In genomic region chr3:114420072-114420471, GRCh38 we compare ENCODE assay signal across 27 cellular contexts.
DNase-seq lines count a peak whose midpoint lies in the region; ATAC-seq and TF ChIP-seq lines count a peak whose summit lies in the region.
"Had no signal": no experiment of that assay in that cellular context is flagged by ENCODE, and none has a peak within 500 bp of the region (broad histone marks: within the 10 kb centered on the region; RNA-seq: fewer than 3 reads in every experiment).

No MANE protein-coding gene starts in this region.

- 77 to 79% methylated on average over 3 of the region's 3 CpGs for WGBS in sigmoid colon, 2 donors

- no peak overlapping the region for H3K4me3 Mint-ChIP-seq in GM23338
- H3K4me3 Mint-ChIP-seq: activated CD4-positive, alpha-beta memory T cell treated with anti-CD3 and anti-CD28 coated beads, Interleukin-2, amount 10 ng/mL, durations not matched to agents 7 days and 5 days; H9; nephron progenitor cell; stimulated activated effector memory CD8-positive, alpha-beta T cell treated with anti-CD3 and anti-CD28 coated beads, Interleukin-12 subunit alpha, Interleukin-12 subunit beta, amount 100 ng/mL, for 72 hours; T-helper 1 cell treated with Interleukin-12 subunit alpha and Interleukin-12 subunit beta and Interleukin-4 antibody, amounts not matched to agents 30 μg/mL and 1 μg/mL, for 36 hours had no signal

- H3K27ac ChIP-seq in GM23338 (ENCODE audit: low read depth): no peak overlapping the region
- H3K27ac ChIP-seq in sigmoid colon: peak overlapping the region in 2 of 4 donors; percentile 70
- H3K27ac ChIP-seq in WERI-Rb-1: no peak overlapping the region
- H3K27ac ChIP-seq: C4-2B, hepatocyte, SJSA1 had no signal

- no peak for TF ChIP-seq EP300 in sigmoid colon (IDR thresholded peaks at IDR 0.05)

- no peaks in the 10 kb centered on the region for H3K9me3 Mint-ChIP-seq in GM23338
- H3K9me3 Mint-ChIP-seq: activated CD4-positive, alpha-beta memory T cell treated with anti-CD3 and anti-CD28 coated beads, Interleukin-2, amount 10 ng/mL, durations not matched to agents 7 days and 5 days; H9; nephron progenitor cell; stimulated activated effector memory CD8-positive, alpha-beta T cell treated with anti-CD3 and anti-CD28 coated beads, Interleukin-12 subunit alpha, Interleukin-12 subunit beta, amount 100 ng/mL, for 72 hours; T-helper 1 cell treated with Interleukin-12 subunit alpha and Interleukin-12 subunit beta and Interleukin-4 antibody, amounts not matched to agents 30 μg/mL and 1 μg/mL, for 36 hours had no signal

- H3K9me3 ChIP-seq in adipocyte (ENCODE audit: control insufficient read depth, low read length): no peaks in the 10 kb centered on the region
- H3K9me3 ChIP-seq in sigmoid colon: no peaks in the 10 kb centered on the region
- H3K9me3 ChIP-seq in WERI-Rb-1 (ENCODE audit: severe bottlenecking): no peaks in the 10 kb centered on the region
- H3K9me3 ChIP-seq: Caco-2, ovary, SJSA1, transverse colon had no signal

- H3K4me3 ChIP-seq in GM23338 (no peak overlapping the region), adipocyte (ENCODE audit: low read length) (no peak overlapping the region), sigmoid colon (no peak overlapping the region), WERI-Rb-1 (ENCODE audit: low read depth, low read length) (no peak overlapping the region)
- H3K4me3 ChIP-seq: hepatocyte, ovary, SJSA1, transverse colon had no signal

- no peaks in the 10 kb centered on the region for H4K20me1 ChIP-seq in GM23338 (replicated peaks; ENCODE audit: insufficient read depth)

- no peak for TF ChIP-seq POLR2A in sigmoid colon (IDR thresholded peaks at IDR 0.05)

- H3F3A ChIP-seq in GM23338 (replicated peaks; ENCODE audit: low read depth): no peaks in the 10 kb centered on the region

- TF ChIP-seq CTCF in GM23338 (conservative IDR thresholded peaks at IDR 0.05; ENCODE audit: low read depth in 2 of 2) (no peak), sigmoid colon (IDR thresholded peaks at IDR 0.05) (no peak), WERI-Rb-1 (IDR thresholded peaks at IDR 0.05; ENCODE audit: low read depth, low read length) (no peak)

- intact Hi-C loops in sigmoid colon (cut with DNase I): no loop called here

- no peaks in the 10 kb centered on the region for H3K9me2 ChIP-seq in GM23338 (ENCODE audit: insufficient read depth)

- H3K27me3 ChIP-seq in GM23338 (ENCODE audit: insufficient read depth): no peaks in the 10 kb centered on the region
- H3K27me3 ChIP-seq in adipocyte (replicated peaks; ENCODE audit: control insufficient read depth, insufficient read depth, low read length): no peaks in the 10 kb centered on the region
- no peaks in the 10 kb centered on the region for H3K27me3 ChIP-seq in sigmoid colon
- peaks cover 12% of the 10 kb centered on the region for H3K27me3 ChIP-seq in WERI-Rb-1 (ENCODE audit: insufficient read depth, low read depth, severe bottlenecking)
- H3K27me3 ChIP-seq: hepatocyte, ovary, SJSA1, transverse colon had no signal

- DNase-seq in GM23338 (ENCODE audit: low spot score) (peak; percentile 48), Kasumi-1 (lab: John Stamatoyannopoulos, UW) (peak; percentile 35 to 36), adipocyte (ENCODE audit: low read depth) (peak; percentile 25), midbrain (lab: John Stamatoyannopoulos, UW) (peak; percentile 24), sigmoid colon (no peak), WERI-Rb-1 (no peak)
- DNase-seq: activated CD4-positive, alpha-beta memory T cell treated with anti-CD3 and anti-CD28 coated beads, Interleukin-2, amount 10 ng/mL, durations not matched to agents 7 days and 5 days; activated CD4-positive, alpha-beta T cell treated with anti-CD3 and anti-CD28 coated beads for 1 hour; activated CD8-positive, alpha-beta memory T cell treated with anti-CD3 and anti-CD28 coated beads, Interleukin-2, amount 50 U/mL, for 4 hours; activated naive CD4-positive, alpha-beta T cell treated with Interleukin-2 at 50 U/mL for 16 hours; H9; left cardiac atrium; NCI-H1105; NCI-H187; NCI-H2171; NCI-H82; nephron progenitor cell; ovary; RPMI8226; transverse colon had no signal

- H3K27me3 Mint-ChIP-seq in GM23338 (ENCODE audit: insufficient read depth, low read depth, poor library complexity): no peaks in the 10 kb centered on the region

- no peak overlapping the region for H3K27ac Mint-ChIP-seq in GM23338
- H3K27ac Mint-ChIP-seq: activated CD4-positive, alpha-beta memory T cell treated with anti-CD3 and anti-CD28 coated beads, Interleukin-2, amount 10 ng/mL, durations not matched to agents 7 days and 5 days; H9; nephron progenitor cell; stimulated activated effector memory CD8-positive, alpha-beta T cell treated with anti-CD3 and anti-CD28 coated beads, Interleukin-12 subunit alpha, Interleukin-12 subunit beta, amount 100 ng/mL, for 72 hours; T-helper 1 cell treated with Interleukin-12 subunit alpha and Interleukin-12 subunit beta and Interleukin-4 antibody, amounts not matched to agents 30 μg/mL and 1 μg/mL, for 36 hours had no signal

- no peak overlapping the region for H3K9ac ChIP-seq in adipocyte (ENCODE audit: low read length)

- no peaks in the 10 kb centered on the region for H3K36me3 Mint-ChIP-seq in GM23338 (ENCODE audit: low read depth)
- H3K36me3 Mint-ChIP-seq: stimulated activated effector memory CD8-positive, alpha-beta T cell treated with anti-CD3 and anti-CD28 coated beads, Interleukin-12 subunit alpha, Interleukin-12 subunit beta, amount 100 ng/mL, for 72 hours had no signal

- H3K4me1 ChIP-seq in GM23338 (ENCODE audit: insufficient read depth) (peaks cover 14% of the 10 kb centered on the region; the same call in 1 of the 2 replicates), adipocyte (ENCODE audit: control insufficient read depth, insufficient read depth, low read length) (peaks cover 44% of the 10 kb centered on the region), sigmoid colon (peaks cover 0 to 33% (median 11%) of the 10 kb centered on the region in 4 donors)

- H2AFZ ChIP-seq in GM23338: no peak overlapping the region
- H2AFZ ChIP-seq: hepatocyte had no signal

- H3K79me2 ChIP-seq in GM23338 (replicated peaks; ENCODE audit: insufficient read depth): no peaks in the 10 kb centered on the region

- H3K36me3 ChIP-seq in GM23338 (ENCODE audit: insufficient read depth) (no peaks in the 10 kb centered on the region), adipocyte (ENCODE audit: control insufficient read depth, insufficient read depth, low read length, severe bottlenecking) (no peaks in the 10 kb centered on the region), sigmoid colon (no peaks in the 10 kb centered on the region), WERI-Rb-1 (no peaks in the 10 kb centered on the region)
- H3K36me3 ChIP-seq: ovary, SJSA1, transverse colon had no signal

- peaks cover 22% of the 10 kb centered on the region for H3K4me1 Mint-ChIP-seq in GM23338
- H3K4me1 Mint-ChIP-seq: nephron progenitor cell had no signal

- ATAC-seq in GM23338 (peak; percentile 80), GM18909 (IDR thresholded peaks at IDR 0.05; ENCODE audit: poor library complexity, unreplicated experiment) (no peak)
- ATAC-seq: stimulated activated effector memory CD8-positive, alpha-beta T cell treated with anti-CD3 and anti-CD28 coated beads, Interleukin-12 subunit alpha, Interleukin-12 subunit beta, amount 100 ng/mL, for 72 hours had no signal

- no peak overlapping the region for H3K4me2 ChIP-seq in GM23338
- H3K4me2 ChIP-seq: hepatocyte had no signal

TF ChIP-seq in GM23338, 12 proteins besides CTCF, POLR2A, EP300 and RAD21:
- TF ChIP-seq REST (IDR thresholded peaks at IDR 0.05; ENCODE audit: unreplicated experiment): peak; percentile 79
- no peak for TF ChIP-seq CREB1 (CRISPR knock-in tag; IDR thresholded peaks at IDR 0.05; ENCODE audit: low read depth)
- no peak for TF ChIP-seq NANOG (IDR thresholded peaks at IDR 0.05; ENCODE audit: borderline replicate concordance)

Comparison
In these comparisons a context has a peak if more than half of its experiments do, and no peak if none do; other contexts are left out.
1. DNase-seq: peak in GM23338 (single experiment), Kasumi-1 (2 of 2), adipocyte (single experiment) and midbrain (single experiment); none in sigmoid colon (single experiment) and WERI-Rb-1 (single experiment).